8 cellular contexts compared by ENCODE assay signal in the genomic region with DNA sequence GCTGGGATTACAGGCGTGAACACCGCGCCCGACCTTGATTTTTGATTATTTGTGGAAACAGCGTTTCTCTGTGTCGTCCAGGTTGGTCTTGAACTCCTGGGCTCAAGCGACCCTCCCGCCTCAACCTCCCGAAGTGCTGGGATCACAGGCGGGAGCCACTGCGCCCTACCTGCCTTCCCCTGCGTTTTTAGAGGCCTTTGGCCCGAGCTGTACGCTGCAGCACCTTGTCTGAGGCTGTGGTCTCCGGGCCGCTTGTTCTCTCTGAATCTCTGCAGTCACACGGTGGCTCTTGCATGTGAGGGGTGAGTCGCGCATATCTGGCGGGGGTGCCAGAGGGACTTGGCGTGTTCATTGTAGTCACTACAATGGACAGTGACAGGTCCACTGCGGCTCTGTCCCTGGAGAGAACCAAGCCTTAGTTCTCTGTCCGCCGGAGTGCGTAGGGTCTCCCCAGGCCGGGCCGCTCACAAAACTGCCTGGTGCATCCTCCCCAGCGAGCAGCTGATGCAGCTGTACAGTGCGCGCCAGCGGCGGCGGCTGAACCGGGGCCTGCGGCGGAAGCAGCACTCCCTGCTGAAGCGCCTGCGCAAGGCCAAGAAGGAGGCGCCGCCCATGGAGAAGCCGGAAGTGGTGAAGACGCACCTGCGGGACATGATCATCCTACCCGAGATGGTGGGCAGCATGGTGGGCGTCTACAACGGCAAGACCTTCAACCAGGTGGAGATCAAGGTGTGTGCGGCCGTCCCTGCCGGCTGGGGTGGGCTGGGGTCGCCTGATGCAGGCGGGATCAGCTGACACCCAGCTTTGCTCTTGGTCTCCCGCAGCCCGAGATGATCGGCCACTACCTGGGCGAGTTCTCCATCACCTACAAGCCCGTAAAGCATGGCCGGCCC. TPM values are rescaled to one million over a fixed set of nuclear protein-coding genes. Genes with fewer than 3 reads are reported as not detected.
DNase-seq lines count a peak whose midpoint lies in the region; ATAC-seq and TF ChIP-seq lines count a peak whose summit lies in the region.
"Not testable (repeated sequence)": the region's sequence is repeated elsewhere in the genome, so short reads cannot be mapped to it uniquely, and the experiment has no call there.

No MANE protein-coding gene starts in this region.

- peaks cover 1 to 45% (median 21%) of the 10 kb centered on the region in 4 donors for H3K4me1 Mint-ChIP-seq in CD4-positive, alpha-beta memory T cell
- peaks cover 17% of the 10 kb centered on the region for H3K4me1 Mint-ChIP-seq in activated naive CD4-positive, alpha-beta T cell treated with anti-CD3 and anti-CD28 coated beads, Interleukin-2, amount 50 U/mL, for 24 hours
- H3K4me1 Mint-ChIP-seq in effector memory CD8-positive, alpha-beta T cell (ENCODE audit: low read depth in 2 of 2): peaks cover 25 to 28% of the 10 kb centered on the region in 2 donors
- peaks cover 10 to 25% of the 10 kb centered on the region in 2 donors for H3K4me1 Mint-ChIP-seq in natural killer cell treated with Interleukin-12 subunit alpha and Interleukin-12 subunit beta and Interleukin-15 and Interleukin-18, amount 100 ng/mL, for 72 hours (ENCODE audit: low read depth in 2 of 2)

- H3K79me2 ChIP-seq in SK-N-SH (ENCODE audit: insufficient read depth): peaks cover 43% of the 10 kb centered on the region

- not testable (repeated sequence) for H2AK5ac ChIP-seq in IMR-90 (ENCODE audit: low read depth, low read length)

- dilution Hi-C loops in IMR-90 (cut with HindIII; ENCODE audit: low sequenced_read_pairs, unreplicated experiment): not testable (repeated sequence)

- H2AFZ ChIP-seq in IMR-90 (replicated peaks; ENCODE audit: low read length, poor library complexity); SK-N-SH (ENCODE audit: low read depth): not testable (repeated sequence)

- intact Hi-C loops in CD4-positive, alpha-beta memory T cell (cut with micrococcal nuclease); IMR-90 (cut with micrococcal nuclease): not testable (repeated sequence)

- H2AK9ac ChIP-seq in IMR-90 (replicated peaks; ENCODE audit: low read depth, low read length, poor library complexity): peak overlapping the region; percentile 99

- H3K36me3 Mint-ChIP-seq in CD4-positive, alpha-beta memory T cell: peaks cover 28 to 49% of the 10 kb centered on the region in 2 donors
- peaks cover 17% of the 10 kb centered on the region for H3K36me3 Mint-ChIP-seq in activated naive CD4-positive, alpha-beta T cell treated with anti-CD3 and anti-CD28 coated beads, Interleukin-2, amount 50 U/mL, for 24 hours
- peaks cover 75% of the 10 kb centered on the region for H3K36me3 Mint-ChIP-seq in effector memory CD8-positive, alpha-beta T cell (ENCODE audit: insufficient read depth)
- H3K36me3 Mint-ChIP-seq in natural killer cell treated with Interleukin-12 subunit alpha and Interleukin-12 subunit beta and Interleukin-15 and Interleukin-18, amount 100 ng/mL, for 72 hours: not testable (repeated sequence)

- H2BK20ac ChIP-seq in IMR-90 (ENCODE audit: low read depth, low read length): not testable (repeated sequence)

- DNase-seq in CD4-positive, alpha-beta memory T cell: peak in 3 of 5 donors; percentile 32 to 38 (median 33)
- DNase-seq in IMR-90: peak; percentile 50
- DNase-seq in SK-N-SH: peak; percentile 55
- DNase-seq in effector memory CD8-positive, alpha-beta T cell; natural killer cell treated with Interleukin-12 subunit alpha and Interleukin-12 subunit beta and Interleukin-15 and Interleukin-18, amount 100 ng/mL, for 72 hours (ENCODE audit: low spot score): not testable (repeated sequence)

- H4K8ac ChIP-seq in IMR-90 (ENCODE audit: low read depth in 2 of 2, low read length in 2 of 2): not testable (repeated sequence)

- peaks cover 20 to 32% of the 10 kb centered on the region in 2 experiments for H3K79me1 ChIP-seq in IMR-90 (ENCODE audit: low read depth in 1 of 2, low read length in 2 of 2)

- peak overlapping the region; percentile 36 to 79 for H3K4me3 ChIP-seq in CD4-positive, alpha-beta memory T cell (ENCODE audit: low read length in 2 of 2)
- peak overlapping the region; percentile 84 for H3K4me3 ChIP-seq in IMR-90 (ENCODE audit: insufficient read depth, low read depth, low read length)
- H3K4me3 ChIP-seq in SK-N-SH (ENCODE audit: low read depth in 2 of 2, low read length in 1 of 2): peak overlapping the region; percentile 80 to 81
- H3K4me3 ChIP-seq in iPS-15b (ENCODE audit: low read depth, low read length): peak overlapping the region; percentile 89
- H3K4me3 ChIP-seq in stomach smooth muscle (ENCODE audit: low read length in 2 of 2): peak overlapping the region; percentile 73 to 91

- not testable (repeated sequence) for TF ChIP-seq CTCF in IMR-90 (conservative IDR thresholded peaks at IDR 0.05; ENCODE audit: low read depth, low read length); SK-N-SH (IDR thresholded peaks at IDR 0.05)

- in situ Hi-C loops in IMR-90 (cut with MboI; ENCODE audit: low sequenced_read_pairs): not testable (repeated sequence)

- not testable (repeated sequence) for TF ChIP-seq RAD21 in IMR-90 (IDR thresholded peaks at IDR 0.05; ENCODE audit: low read length); SK-N-SH (IDR thresholded peaks at IDR 0.05; ENCODE audit: low read length)

- H3K56ac ChIP-seq in IMR-90 (ENCODE audit: extremely low read depth, insufficient read depth, low read length): not testable (repeated sequence)

- not testable (repeated sequence) for H2BK120ac ChIP-seq in IMR-90 (ENCODE audit: low read depth, low read length)

- peaks cover 31% of the 10 kb centered on the region for H3K36me3 ChIP-seq in CD4-positive, alpha-beta memory T cell (ENCODE audit: insufficient read depth, low read length)
- H3K36me3 ChIP-seq in IMR-90 (ENCODE audit: control insufficient read depth, insufficient read depth, low read length): peaks cover 37% of the 10 kb centered on the region
- peaks cover 36% of the 10 kb centered on the region in 2 experiments for H3K36me3 ChIP-seq in SK-N-SH (replicated peaks in 1 of 2; ENCODE audit: control insufficient read depth in 1 of 2, insufficient read depth in 2 of 2, low read length in 1 of 2)
- H3K36me3 ChIP-seq in iPS-15b (ENCODE audit: control insufficient read depth, insufficient read depth, low read length): peaks cover 36% of the 10 kb centered on the region
- peaks cover 22 to 26% of the 10 kb centered on the region in 2 donors for H3K36me3 ChIP-seq in stomach smooth muscle (ENCODE audit: control insufficient read depth in 2 of 2, insufficient read depth in 2 of 2, low read length in 2 of 2)

- H4K5ac ChIP-seq in IMR-90 (ENCODE audit: low read depth, low read length): not testable (repeated sequence)

- H3K27ac Mint-ChIP-seq in CD4-positive, alpha-beta memory T cell: peak overlapping the region; percentile 73 to 99 (median 88)
- H3K27ac Mint-ChIP-seq in activated naive CD4-positive, alpha-beta T cell treated with anti-CD3 and anti-CD28 coated beads, Interleukin-2, amount 50 U/mL, for 24 hours: peak overlapping the region; percentile 87
- peak overlapping the region; percentile 100 for H3K27ac Mint-ChIP-seq in effector memory CD8-positive, alpha-beta T cell
- peak overlapping the region; percentile 95 to 98 for H3K27ac Mint-ChIP-seq in natural killer cell treated with Interleukin-12 subunit alpha and Interleukin-12 subunit beta and Interleukin-15 and Interleukin-18, amount 100 ng/mL, for 72 hours

- not testable (repeated sequence) for H2BK5ac ChIP-seq in IMR-90 (ENCODE audit: low read depth, low read length, poor library complexity, severe bottlenecking)

- not testable (repeated sequence) for H3K18ac ChIP-seq in IMR-90 (ENCODE audit: low read depth, low read length)

- peak overlapping the region; percentile 93 for H3K27ac ChIP-seq in CD4-positive, alpha-beta memory T cell (ENCODE audit: low read depth, low read length)
- H3K27ac ChIP-seq in IMR-90 (ENCODE audit: insufficient read depth, low read length); stomach smooth muscle (ENCODE audit: low read length): not testable (repeated sequence)
- H3K27ac ChIP-seq in SK-N-SH (ENCODE audit: low read depth in 2 of 2, low read length in 1 of 2): peak overlapping the region; percentile 35 to 81; a peak in 2 of 4 replicates

- H2BK15ac ChIP-seq in IMR-90 (ENCODE audit: low read depth, low read length): not testable (repeated sequence)

- peak overlapping the region; percentile 72 for H3K4me2 ChIP-seq in IMR-90 (ENCODE audit: low read depth, low read length)
- H3K4me2 ChIP-seq in SK-N-SH: peak overlapping the region; percentile 97

- not testable (repeated sequence) for H3K14ac ChIP-seq in IMR-90 (replicated peaks; ENCODE audit: low read depth, low read length)

- peaks cover 70% of the 10 kb centered on the region for H3F3A ChIP-seq in SK-N-SH (replicated peaks; ENCODE audit: insufficient read depth)

- H4K20me1 ChIP-seq in IMR-90 (ENCODE audit: insufficient read depth, low read length) (peaks cover 56% of the 10 kb centered on the region), SK-N-SH (ENCODE audit: insufficient read depth) (peaks cover 62% of the 10 kb centered on the region)

- not testable (repeated sequence) for H3K9me3 Mint-ChIP-seq in CD4-positive, alpha-beta memory T cell; activated naive CD4-positive, alpha-beta T cell treated with anti-CD3 and anti-CD28 coated beads, Interleukin-2, amount 50 U/mL, for 24 hours; effector memory CD8-positive, alpha-beta T cell; natural killer cell treated with Interleukin-12 subunit alpha and Interleukin-12 subunit beta and Interleukin-15 and Interleukin-18, amount 100 ng/mL, for 72 hours

- H3K27me3 ChIP-seq in CD4-positive, alpha-beta memory T cell (ENCODE audit: insufficient read depth, low read length); IMR-90 (ENCODE audit: control insufficient read depth, insufficient read depth, low read length); SK-N-SH (ENCODE audit: insufficient read depth); iPS-15b (ENCODE audit: control insufficient read depth, insufficient read depth, low read length); stomach smooth muscle (ENCODE audit: control insufficient read depth in 1 of 2, insufficient read depth in 2 of 2, low read length in 2 of 2): not testable (repeated sequence)

- H3K4ac ChIP-seq in IMR-90 (ENCODE audit: low read depth, low read length): not testable (repeated sequence)

- H3K9me1 ChIP-seq in IMR-90 (ENCODE audit: insufficient read depth, low read length): not testable (repeated sequence)

- H3K4me3 Mint-ChIP-seq in CD4-positive, alpha-beta memory T cell: peak overlapping the region; percentile 88 to 99 (median 98)
- peak overlapping the region; percentile 97 for H3K4me3 Mint-ChIP-seq in activated naive CD4-positive, alpha-beta T cell treated with anti-CD3 and anti-CD28 coated beads, Interleukin-2, amount 50 U/mL, for 24 hours
- H3K4me3 Mint-ChIP-seq in effector memory CD8-positive, alpha-beta T cell: peak overlapping the region; percentile 98 to 99
- peak overlapping the region; percentile 91 for H3K4me3 Mint-ChIP-seq in natural killer cell treated with Interleukin-12 subunit alpha and Interleukin-12 subunit beta and Interleukin-15 and Interleukin-18, amount 100 ng/mL, for 72 hours

- WGBS in IMR-90 (ENCODE audit: extremely low coverage in 2 of 2, insufficient read length in 1 of 2), 2 experiments: 87% methylated on average over 27 of the region's 57 CpGs; no CpG with 5 or more reads in 1 of the 2 experiments
- 34% methylated on average over 32 of the region's 57 CpGs for WGBS in SK-N-SH (ENCODE audit: low lambda C conversion rate)

- CTCF ChIA-PET in CD4-positive, alpha-beta memory T cell (lab: Charles Lee; ENCODE audit: partially characterized antibody): interaction anchor here (0.8 kb wide), 1 partner anchor 32 kb away, joined by 3 read pairs; no protein-coding TSS in a partner anchor
- CTCF ChIA-PET in IMR-90 (lab: Yijun Ruan, JAX): not testable (repeated sequence)
- CTCF ChIA-PET in SK-N-SH (lab: Yijun Ruan, JAX): interaction anchor here (1.0 to 1.4 kb wide), 3 partner anchors 15 to 63 kb away, joined by 3 to 4 read pairs (median 3); no protein-coding TSS in a partner anchor

- H4K91ac ChIP-seq in IMR-90 (ENCODE audit: insufficient read depth, low read depth, low read length): not testable (repeated sequence)

- not testable (repeated sequence) for TF ChIP-seq EP300 in SK-N-SH (IDR thresholded peaks at IDR 0.05; ENCODE audit: borderline replicate concordance in 1 of 2, low read depth in 1 of 2, low read length in 1 of 2)

- peaks cover 36% of the 10 kb centered on the region for H3K4me1 ChIP-seq in CD4-positive, alpha-beta memory T cell (ENCODE audit: insufficient read depth, low read length)
- H3K4me1 ChIP-seq in IMR-90 (ENCODE audit: control insufficient read depth, insufficient read depth, low read length); iPS-15b (ENCODE audit: control insufficient read depth, insufficient read depth, low read length): not testable (repeated sequence)
- peaks cover 3 to 17% of the 10 kb centered on the region in 2 experiments; a peak in 3 of 4 replicates for H3K4me1 ChIP-seq in SK-N-SH (ENCODE audit: control insufficient read depth in 1 of 2, insufficient read depth in 2 of 2, low read depth in 1 of 2, low read length in 1 of 2)
- peaks cover 16% of the 10 kb centered on the region for H3K4me1 ChIP-seq in stomach smooth muscle (ENCODE audit: control insufficient read depth, insufficient read depth, low read length)

- H3K27me3 Mint-ChIP-seq in CD4-positive, alpha-beta memory T cell; activated naive CD4-positive, alpha-beta T cell treated with anti-CD3 and anti-CD28 coated beads, Interleukin-2, amount 50 U/mL, for 24 hours; effector memory CD8-positive, alpha-beta T cell; natural killer cell treated with Interleukin-12 subunit alpha and Interleukin-12 subunit beta and Interleukin-15 and Interleukin-18, amount 100 ng/mL, for 72 hours: not testable (repeated sequence)

- not testable (repeated sequence) for ATAC-seq in IMR-90 (ENCODE audit: low read depth); effector memory CD8-positive, alpha-beta T cell (replicated peaks); natural killer cell treated with Interleukin-12 subunit alpha and Interleukin-12 subunit beta and Interleukin-15 and Interleukin-18, amount 100 ng/mL, for 72 hours

- not testable (repeated sequence) for BruUV-seq in IMR-90 (replicated peaks; lab: Mats Ljungman, UMichigan)

- not testable (repeated sequence) for TF ChIP-seq POLR2A in IMR-90 (IDR thresholded peaks at IDR 0.05; ENCODE audit: low read depth, low read length)

- H3K9ac ChIP-seq in IMR-90 (ENCODE audit: low read depth, low read length): peak overlapping the region; percentile 80
- H3K9ac ChIP-seq in SK-N-SH: peak overlapping the region; percentile 96
- H3K9ac ChIP-seq in iPS-15b (ENCODE audit: low read depth, low read length): peak overlapping the region; percentile 98
- H3K9ac ChIP-seq in stomach smooth muscle (ENCODE audit: low read length in 2 of 2): peak overlapping the region; percentile 87 to 90

- H3K23ac ChIP-seq in IMR-90 (ENCODE audit: low read depth, low read length): peak overlapping the region; percentile 3

- not testable (repeated sequence) for H3K9me2 ChIP-seq in SK-N-SH

- POLR2A ChIA-PET in CD4-positive, alpha-beta memory T cell (lab: Charles Lee; ENCODE audit: partially characterized antibody): interaction anchor here (1.2 kb wide), 3 partner anchors 31 to 161 kb away, joined by 3 to 4 read pairs (median 3); no protein-coding TSS in a partner anchor
- POLR2A ChIA-PET in IMR-90 (lab: Charles Lee; ENCODE audit: unreplicated experiment): not testable (repeated sequence)
- POLR2A ChIA-PET in SK-N-SH (lab: Yijun Ruan, JAX): interaction anchor here (1.1 kb wide), 1 partner anchor 171 kb away, joined by 3 read pairs; the partner anchor contains the start of gene CIRBP

- not testable (repeated sequence) for H3K9me3 ChIP-seq in CD4-positive, alpha-beta memory T cell (ENCODE audit: control insufficient read depth in 1 of 2, low read length in 2 of 2); IMR-90 (ENCODE audit: control insufficient read depth, insufficient read depth, low read length); SK-N-SH; iPS-15b (ENCODE audit: control insufficient read depth, insufficient read depth, low read length); stomach smooth muscle (ENCODE audit: control insufficient read depth in 2 of 2, low read length in 2 of 2)

RNA-seq across cellular contexts. Expression of gene RPS15, which starts 1.6 kb away (rescaled TPM):
- total RNA-seq in CD4-positive, alpha-beta memory T cell: 1,000 to 10,000 TPM; 1,715 to 1,828 TPM
- polyA plus RNA-seq in CD4-positive, alpha-beta memory T cell: 1,000 to 10,000 TPM; 2,575 to 2,757 TPM
- 834 and 1,179 TPM in 2 replicates for total RNA-seq in IMR-90 (2012; rRNA removed)
- polyA plus RNA-seq in IMR-90 (2012; rRNA removed): 1,855 and 2,269 TPM in 2 replicates
- polyA plus RNA-seq in IMR-90 (2012; cell fraction: cytosol; rRNA removed): 15,264 and 18,725 TPM in 2 replicates
- 1,510 and 3,480 TPM in 2 replicates for polyA plus RNA-seq in IMR-90 (2012; cell fraction: nucleus; rRNA removed; ENCODE audit: low replicate concordance)
- 2,836 and 3,749 TPM in 2 replicates for polyA plus RNA-seq in SK-N-SH (2012; rRNA removed)
- polyA plus RNA-seq in SK-N-SH (2012; cell fraction: cytosol; rRNA removed): 2,019 and 3,381 TPM in 2 replicates
- polyA plus RNA-seq in SK-N-SH (2012; cell fraction: nucleus; rRNA removed): 943 and 2,115 TPM in 2 replicates
- total RNA-seq in natural killer cell treated with Interleukin-12 subunit alpha and Interleukin-12 subunit beta and Interleukin-15 and Interleukin-18, amount 100 ng/mL, for 72 hours: 1,000 to 10,000 TPM in 1 of 2 donors, 100 to 1,000 TPM in 1; 757 to 1,081 TPM

RNA-seq across cellular contexts. Expression of gene APC2, which starts 10.2 kb away (rescaled TPM):
- not detected for total RNA-seq in CD4-positive, alpha-beta memory T cell
- not detected for polyA plus RNA-seq in CD4-positive, alpha-beta memory T cell
- 0.28 and 0.36 TPM in 2 replicates for total RNA-seq in IMR-90 (2012; rRNA removed)
- polyA plus RNA-seq in IMR-90 (2012; rRNA removed) (0.41 and 0.42 TPM in 2 replicates), SK-N-SH (2012; rRNA removed) (1.3 and 1.8 TPM in 2 replicates)
- polyA plus RNA-seq in IMR-90 (2012; cell fraction: cytosol; rRNA removed): 0.17 and 0.55 TPM in 2 replicates
- polyA plus RNA-seq in IMR-90 (2012; cell fraction: nucleus; rRNA removed; ENCODE audit: low replicate concordance): 0.89 and 2.3 TPM in 2 replicates
- polyA plus RNA-seq in SK-N-SH (2012; cell fraction: cytosol; rRNA removed): 0.59 and 1.3 TPM in 2 replicates
- 4.1 and 5.2 TPM in 2 replicates for polyA plus RNA-seq in SK-N-SH (2012; cell fraction: nucleus; rRNA removed)
- total RNA-seq in natural killer cell treated with Interleukin-12 subunit alpha and Interleukin-12 subunit beta and Interleukin-15 and Interleukin-18, amount 100 ng/mL, for 72 hours: under 1 TPM; 0.05 to 0.17 TPM

RNA-seq across cellular contexts. Expression of gene DAZAP1, which starts 32.4 kb away (rescaled TPM):
- 100 to 1,000 TPM; 143 to 152 TPM for total RNA-seq in CD4-positive, alpha-beta memory T cell
- 1 to 10 TPM; 2.5 to 9.1 TPM for polyA plus RNA-seq in CD4-positive, alpha-beta memory T cell
- 22.0 and 35.3 TPM in 2 replicates for total RNA-seq in IMR-90 (2012; rRNA removed)
- 62.8 and 63.6 TPM in 2 replicates for polyA plus RNA-seq in IMR-90 (2012; rRNA removed)
- polyA plus RNA-seq in IMR-90 (2012; cell fraction: cytosol; rRNA removed): 32.2 and 39.6 TPM in 2 replicates
- polyA plus RNA-seq in IMR-90 (2012; cell fraction: nucleus; rRNA removed; ENCODE audit: low replicate concordance): 127 and 151 TPM in 2 replicates
- polyA plus RNA-seq in SK-N-SH (2012; rRNA removed): 43.8 and 54.3 TPM in 2 replicates
- 41.8 and 45.0 TPM in 2 replicates for polyA plus RNA-seq in SK-N-SH (2012; cell fraction: cytosol; rRNA removed)
- 102 and 111 TPM in 2 replicates for polyA plus RNA-seq in SK-N-SH (2012; cell fraction: nucleus; rRNA removed)
- 100 to 1,000 TPM; 233 to 282 TPM for total RNA-seq in natural killer cell treated with Interleukin-12 subunit alpha and Interleukin-12 subunit beta and Interleukin-15 and Interleukin-18, amount 100 ng/mL, for 72 hours

RNA-seq across cellular contexts. Expression of gene GAMT, which starts 38.4 kb away (rescaled TPM):
- 10 to 100 TPM; 15.9 to 16.2 TPM for total RNA-seq in CD4-positive, alpha-beta memory T cell
- polyA plus RNA-seq in CD4-positive, alpha-beta memory T cell: 10 to 100 TPM; 19.3 to 20.3 TPM
- 22.8 and 23.9 TPM in 2 replicates for total RNA-seq in IMR-90 (2012; rRNA removed)
- 51.8 and 63.6 TPM in 2 replicates for polyA plus RNA-seq in IMR-90 (2012; rRNA removed)
- polyA plus RNA-seq in IMR-90 (2012; cell fraction: cytosol; rRNA removed): 37.4 and 106 TPM in 2 replicates
- polyA plus RNA-seq in IMR-90 (2012; cell fraction: nucleus; rRNA removed; ENCODE audit: low replicate concordance): 22.7 and 61.5 TPM in 2 replicates
- 76.5 and 85.3 TPM in 2 replicates for polyA plus RNA-seq in SK-N-SH (2012; rRNA removed)
- 32.5 and 58.6 TPM in 2 replicates for polyA plus RNA-seq in SK-N-SH (2012; cell fraction: cytosol; rRNA removed)
- 41.2 and 45.7 TPM in 2 replicates for polyA plus RNA-seq in SK-N-SH (2012; cell fraction: nucleus; rRNA removed)
- total RNA-seq in natural killer cell treated with Interleukin-12 subunit alpha and Interleukin-12 subunit beta and Interleukin-15 and Interleukin-18, amount 100 ng/mL, for 72 hours: 10 to 100 TPM in 1 of 2 donors, 1 to 10 TPM in 1; 5.2 to 15.6 TPM

RNA-seq across cellular contexts. Expression of gene C19orf25, which starts 39.2 kb away (rescaled TPM):
- total RNA-seq in CD4-positive, alpha-beta memory T cell: 10 to 100 TPM; 68.8 to 79.8 TPM
- 10 to 100 TPM; 41.5 to 48.9 TPM for polyA plus RNA-seq in CD4-positive, alpha-beta memory T cell
- 10.4 and 10.6 TPM in 2 replicates for total RNA-seq in IMR-90 (2012; rRNA removed)
- polyA plus RNA-seq in IMR-90 (2012; rRNA removed): 34.9 and 40.8 TPM in 2 replicates
- 36.9 and 49.4 TPM in 2 replicates for polyA plus RNA-seq in IMR-90 (2012; cell fraction: cytosol; rRNA removed)
- polyA plus RNA-seq in IMR-90 (2012; cell fraction: nucleus; rRNA removed; ENCODE audit: low replicate concordance): 25.0 and 47.9 TPM in 2 replicates
- 23.4 and 25.3 TPM in 2 replicates for polyA plus RNA-seq in SK-N-SH (2012; rRNA removed)
- polyA plus RNA-seq in SK-N-SH (2012; cell fraction: cytosol; rRNA removed): 11.5 and 20.3 TPM in 2 replicates
- polyA plus RNA-seq in SK-N-SH (2012; cell fraction: nucleus; rRNA removed): 27.2 and 30.6 TPM in 2 replicates
- total RNA-seq in natural killer cell treated with Interleukin-12 subunit alpha and Interleukin-12 subunit beta and Interleukin-15 and Interleukin-18, amount 100 ng/mL, for 72 hours: 10 to 100 TPM; 45.1 to 58.4 TPM
